In genomic region chr17:75205037-75205792, GRCh38 we compare ENCODE assay signal across 1 cellular context.
TF ChIP-seq lines count a peak whose summit lies in the region.

TSS of gene NUP85 (plus strand) at chr17:75205679. CDS start at chr17:75205762, 83 bp downstream.

TF ChIP-seq in WTC11, 78 proteins besides CTCF, POLR2A, EP300 and RAD21 (continued from another document):
- TF ChIP-seq ZNF512 (CRISPR knock-in tag; IDR thresholded peaks at IDR 0.05; ENCODE audit: borderline replicate concordance): no peak
- TF ChIP-seq ETV6 (CRISPR knock-in tag; IDR thresholded peaks at IDR 0.05): peak; percentile 19; the same call in 1 of the 2 replicates
- 0 out of 2 replicates have a peak, but pooled peaks have one; percentile 46 for TF ChIP-seq RELA (CRISPR knock-in tag; IDR thresholded peaks at IDR 0.05; ENCODE audit: borderline replicate concordance)
- no peak for TF ChIP-seq KAT7 (CRISPR knock-in tag; IDR thresholded peaks at IDR 0.05; ENCODE audit: borderline replicate concordance)
- peak; percentile 38; the same call in 1 of the 2 replicates for TF ChIP-seq FOXP4 (CRISPR knock-in tag; IDR thresholded peaks at IDR 0.05)
- no peak for TF ChIP-seq NR1H2 (CRISPR knock-in tag; IDR thresholded peaks at IDR 0.05)
- TF ChIP-seq SOX15 (CRISPR knock-in tag; IDR thresholded peaks at IDR 0.05): no peak
- no peak for TF ChIP-seq ATF3 (CRISPR knock-in tag; conservative IDR thresholded peaks at IDR 0.05)
- no peak for TF ChIP-seq ZNF416 (CRISPR knock-in tag; IDR thresholded peaks at IDR 0.05)
- TF ChIP-seq MYBL2 (CRISPR knock-in tag; IDR thresholded peaks at IDR 0.05): no peak; the same call in 1 of the 2 replicates
- no peak for TF ChIP-seq TEAD1 (CRISPR knock-in tag; IDR thresholded peaks at IDR 0.05)
- no peak for TF ChIP-seq ZNF671 (CRISPR knock-in tag; IDR thresholded peaks at IDR 0.05)
- TF ChIP-seq IRF1 (CRISPR knock-in tag; IDR thresholded peaks at IDR 0.05): no peak
- TF ChIP-seq NFYB (CRISPR knock-in tag; conservative IDR thresholded peaks at IDR 0.05; ENCODE audit: low read depth): no peak; the same call in 1 of the 2 replicates
- TF ChIP-seq JUN (CRISPR knock-in tag; IDR thresholded peaks at IDR 0.05): no peak
- 0 out of 2 replicates have a peak, but pooled peaks have one; percentile 18 for TF ChIP-seq E2F4 (CRISPR knock-in tag; IDR thresholded peaks at IDR 0.05; ENCODE audit: borderline replicate concordance, low read depth)
- TF ChIP-seq FOXJ3 (CRISPR knock-in tag; IDR thresholded peaks at IDR 0.05; ENCODE audit: borderline replicate concordance): no peak
- TF ChIP-seq TEAD4 (CRISPR knock-in tag; IDR thresholded peaks at IDR 0.05): no peak
- TF ChIP-seq ATF1 (CRISPR knock-in tag; IDR thresholded peaks at IDR 0.05): peak; percentile 54; the same call in 1 of the 2 replicates
